1 cellular context compared by ENCODE assay signal in the genomic region with DNA sequence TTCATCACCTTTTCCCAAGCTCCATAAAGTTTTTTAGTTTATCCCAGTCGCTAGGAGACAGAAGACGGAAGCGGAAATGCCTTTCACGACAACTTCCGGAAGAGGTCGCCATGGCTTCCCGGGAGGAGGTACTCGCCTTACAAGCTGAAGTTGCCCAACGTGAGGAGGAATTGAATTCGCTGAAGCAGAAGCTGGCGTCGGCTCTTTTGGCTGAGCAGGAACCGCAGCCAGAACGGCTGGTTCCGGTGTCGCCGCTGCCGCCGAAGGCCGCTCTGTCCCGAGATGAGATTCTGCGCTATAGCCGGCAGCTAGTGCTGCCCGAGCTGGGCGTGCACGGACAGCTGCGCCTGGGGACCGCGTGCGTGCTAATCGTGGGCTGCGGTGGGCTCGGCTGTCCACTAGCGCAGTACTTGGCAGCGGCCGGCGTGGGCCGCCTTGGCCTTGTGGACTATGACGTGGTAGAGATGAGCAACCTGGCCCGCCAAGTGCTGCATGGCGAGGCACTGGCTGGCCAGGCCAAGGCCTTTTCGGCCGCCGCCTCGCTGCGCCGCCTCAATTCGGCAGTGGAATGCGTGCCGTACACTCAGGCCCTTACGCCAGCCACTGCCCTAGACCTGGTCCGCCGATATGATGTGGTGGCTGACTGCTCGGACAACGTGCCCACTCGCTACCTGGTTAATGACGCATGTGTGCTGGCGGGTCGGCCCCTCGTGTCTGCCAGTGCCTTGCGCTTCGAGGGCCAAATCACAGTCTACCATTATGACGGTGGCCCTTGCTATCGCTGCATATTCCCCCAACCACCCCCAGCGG.
TF ChIP-seq lines count a peak whose summit lies in the region.

A gene with protein sequence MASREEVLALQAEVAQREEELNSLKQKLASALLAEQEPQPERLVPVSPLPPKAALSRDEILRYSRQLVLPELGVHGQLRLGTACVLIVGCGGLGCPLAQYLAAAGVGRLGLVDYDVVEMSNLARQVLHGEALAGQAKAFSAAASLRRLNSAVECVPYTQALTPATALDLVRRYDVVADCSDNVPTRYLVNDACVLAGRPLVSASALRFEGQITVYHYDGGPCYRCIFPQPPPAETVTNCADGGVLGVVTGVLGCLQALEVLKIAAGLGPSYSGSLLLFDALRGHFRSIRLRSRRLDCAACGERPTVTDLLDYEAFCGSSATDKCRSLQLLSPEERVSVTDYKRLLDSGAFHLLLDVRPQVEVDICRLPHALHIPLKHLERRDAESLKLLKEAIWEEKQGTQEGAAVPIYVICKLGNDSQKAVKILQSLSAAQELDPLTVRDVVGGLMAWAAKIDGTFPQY (plus strand): TSS at position 86 of the 810 bp plus-strand sequence. CDS start 25 bp downstream, at position 111.

TF ChIP-seq in HepG2, 621 proteins besides CTCF, POLR2A, EP300 and RAD21 (continued from another document):
- TF ChIP-seq FOXP1 (IDR thresholded peaks at IDR 0.05) (no peak), FOXP1 (CRISPR knock-in tag; IDR thresholded peaks at IDR 0.05) (no peak), IKZF4 (CRISPR knock-in tag; IDR thresholded peaks at IDR 0.05; ENCODE audit: borderline replicate concordance, low read depth, not compliant biosample characterization) (peak; percentile 62), THAP11 (CRISPR knock-in tag; IDR thresholded peaks at IDR 0.05) (peak; percentile 92)
- TF ChIP-seq, protein P1, sequence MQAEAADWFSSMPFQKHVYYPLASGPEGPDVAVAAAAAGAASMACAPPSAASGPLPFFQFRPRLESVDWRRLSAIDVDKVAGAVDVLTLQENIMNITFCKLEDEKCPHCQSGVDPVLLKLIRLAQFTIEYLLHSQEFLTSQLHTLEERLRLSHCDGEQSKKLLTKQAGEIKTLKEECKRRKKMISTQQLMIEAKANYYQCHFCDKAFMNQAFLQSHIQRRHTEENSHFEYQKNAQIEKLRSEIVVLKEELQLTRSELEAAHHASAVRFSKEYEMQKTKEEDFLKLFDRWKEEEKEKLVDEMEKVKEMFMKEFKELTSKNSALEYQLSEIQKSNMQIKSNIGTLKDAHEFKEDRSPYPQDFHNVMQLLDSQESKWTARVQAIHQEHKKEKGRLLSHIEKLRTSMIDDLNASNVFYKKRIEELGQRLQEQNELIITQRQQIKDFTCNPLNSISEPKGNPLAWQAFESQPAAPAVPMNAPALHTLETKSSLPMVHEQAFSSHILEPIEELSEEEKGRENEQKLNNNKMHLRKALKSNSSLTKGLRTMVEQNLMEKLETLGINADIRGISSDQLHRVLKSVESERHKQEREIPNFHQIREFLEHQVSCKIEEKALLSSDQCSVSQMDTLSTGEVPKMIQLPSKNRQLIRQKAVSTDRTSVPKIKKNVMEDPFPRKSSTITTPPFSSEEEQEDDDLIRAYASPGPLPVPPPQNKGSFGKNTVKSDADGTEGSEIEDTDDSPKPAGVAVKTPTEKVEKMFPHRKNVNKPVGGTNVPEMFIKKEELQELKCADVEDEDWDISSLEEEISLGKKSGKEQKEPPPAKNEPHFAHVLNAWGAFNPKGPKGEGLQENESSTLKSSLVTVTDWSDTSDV (CRISPR knock-in tag; IDR thresholded peaks at IDR 0.05): no peak
- TF ChIP-seq, protein P2, sequence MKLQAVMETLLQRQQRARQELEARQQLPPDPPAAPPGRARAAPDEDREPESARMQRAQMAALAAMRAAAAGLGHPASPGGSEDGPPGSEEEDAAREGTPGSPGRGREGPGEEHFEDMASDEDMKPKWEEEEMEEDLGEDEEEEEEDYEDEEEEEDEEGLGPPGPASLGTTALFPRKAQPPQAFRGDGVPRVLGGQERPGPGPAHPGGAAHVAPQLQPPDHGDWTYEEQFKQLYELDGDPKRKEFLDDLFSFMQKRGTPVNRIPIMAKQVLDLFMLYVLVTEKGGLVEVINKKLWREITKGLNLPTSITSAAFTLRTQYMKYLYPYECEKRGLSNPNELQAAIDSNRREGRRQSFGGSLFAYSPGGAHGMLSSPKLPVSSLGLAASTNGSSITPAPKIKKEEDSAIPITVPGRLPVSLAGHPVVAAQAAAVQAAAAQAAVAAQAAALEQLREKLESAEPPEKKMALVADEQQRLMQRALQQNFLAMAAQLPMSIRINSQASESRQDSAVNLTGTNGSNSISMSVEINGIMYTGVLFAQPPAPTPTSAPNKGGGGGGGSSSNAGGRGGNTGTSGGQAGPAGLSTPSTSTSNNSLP (IDR thresholded peaks at IDR 0.05; ENCODE audit: low read depth, low read length): no peak
- TF ChIP-seq, protein P3, sequence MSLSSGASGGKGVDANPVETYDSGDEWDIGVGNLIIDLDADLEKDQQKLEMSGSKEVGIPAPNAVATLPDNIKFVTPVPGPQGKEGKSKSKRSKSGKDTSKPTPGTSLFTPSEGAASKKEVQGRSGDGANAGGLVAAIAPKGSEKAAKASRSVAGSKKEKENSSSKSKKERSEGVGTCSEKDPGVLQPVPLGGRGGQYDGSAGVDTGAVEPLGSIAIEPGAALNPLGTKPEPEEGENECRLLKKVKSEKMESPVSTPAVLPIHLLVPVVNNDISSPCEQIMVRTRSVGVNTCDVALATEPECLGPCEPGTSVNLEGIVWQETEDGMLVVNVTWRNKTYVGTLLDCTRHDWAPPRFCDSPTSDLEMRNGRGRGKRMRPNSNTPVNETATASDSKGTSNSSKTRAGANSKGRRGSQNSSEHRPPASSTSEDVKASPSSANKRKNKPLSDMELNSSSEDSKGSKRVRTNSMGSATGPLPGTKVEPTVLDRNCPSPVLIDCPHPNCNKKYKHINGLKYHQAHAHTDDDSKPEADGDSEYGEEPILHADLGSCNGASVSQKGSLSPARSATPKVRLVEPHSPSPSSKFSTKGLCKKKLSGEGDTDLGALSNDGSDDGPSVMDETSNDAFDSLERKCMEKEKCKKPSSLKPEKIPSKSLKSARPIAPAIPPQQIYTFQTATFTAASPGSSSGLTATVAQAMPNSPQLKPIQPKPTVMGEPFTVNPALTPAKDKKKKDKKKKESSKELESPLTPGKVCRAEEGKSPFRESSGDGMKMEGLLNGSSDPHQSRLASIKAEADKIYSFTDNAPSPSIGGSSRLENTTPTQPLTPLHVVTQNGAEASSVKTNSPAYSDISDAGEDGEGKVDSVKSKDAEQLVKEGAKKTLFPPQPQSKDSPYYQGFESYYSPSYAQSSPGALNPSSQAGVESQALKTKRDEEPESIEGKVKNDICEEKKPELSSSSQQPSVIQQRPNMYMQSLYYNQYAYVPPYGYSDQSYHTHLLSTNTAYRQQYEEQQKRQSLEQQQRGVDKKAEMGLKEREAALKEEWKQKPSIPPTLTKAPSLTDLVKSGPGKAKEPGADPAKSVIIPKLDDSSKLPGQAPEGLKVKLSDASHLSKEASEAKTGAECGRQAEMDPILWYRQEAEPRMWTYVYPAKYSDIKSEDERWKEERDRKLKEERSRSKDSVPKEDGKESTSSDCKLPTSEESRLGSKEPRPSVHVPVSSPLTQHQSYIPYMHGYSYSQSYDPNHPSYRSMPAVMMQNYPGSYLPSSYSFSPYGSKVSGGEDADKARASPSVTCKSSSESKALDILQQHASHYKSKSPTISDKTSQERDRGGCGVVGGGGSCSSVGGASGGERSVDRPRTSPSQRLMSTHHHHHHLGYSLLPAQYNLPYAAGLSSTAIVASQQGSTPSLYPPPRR (CRISPR knock-in tag; IDR thresholded peaks at IDR 0.05; ENCODE audit: borderline replicate concordance): no peak
